ENCODE assay signal across 11 cellular contexts in the genomic region with DNA sequence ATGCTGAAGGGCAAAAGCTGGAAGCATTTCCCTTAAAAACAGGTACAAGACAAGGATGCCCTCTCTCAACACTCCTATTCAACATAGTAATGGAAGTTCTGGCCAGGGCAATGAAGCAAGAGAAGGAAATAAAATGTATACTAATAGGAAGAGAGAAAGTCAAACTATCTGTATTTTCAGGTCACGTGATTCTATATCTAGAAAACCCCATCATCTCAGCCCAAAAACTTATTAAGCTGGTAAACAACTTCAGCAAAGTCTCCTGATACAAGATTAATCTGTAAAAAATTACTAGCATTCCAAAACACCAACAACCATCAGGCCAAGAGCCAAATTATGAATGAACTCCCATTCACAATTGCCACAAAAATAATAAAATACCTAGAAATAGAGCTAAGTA.
"Had no signal": no experiment of that assay in that cellular context is flagged by ENCODE, and none has a peak within 500 bp of the region (broad histone marks: within the 10 kb centered on the region; RNA-seq: fewer than 3 reads in every experiment).

No MANE protein-coding gene starts in this region.

- FAIRE-seq: H1, H54 had no signal

- H3K9me3 ChIP-seq: HAP-1 had no signal

- H3K9ac ChIP-seq: GM23248 had no signal

- ATAC-seq: GM23338, HCT116 had no signal

- H3K36me3 ChIP-seq: HAP-1 had no signal

- H3K4me3 ChIP-seq: GM23248, GM23338, HAP-1 had no signal

- H3K4me1 ChIP-seq: HAP-1 had no signal

- H3K27ac ChIP-seq: GM23248 had no signal

- H3K4me2 ChIP-seq: GM23338 had no signal

- DNase-seq: GM23248, GOT3, H7, H9, HCEC 1CT, HFFc6 had no signal

- H2AFZ ChIP-seq: GM23248, GM23338 had no signal
